In genomic region chr6:97069363-97069762, GRCh38 we compare ENCODE assay signal across 22 cellular contexts.
DNase-seq lines count a peak whose midpoint lies in the region; ATAC-seq, FAIRE-seq and TF ChIP-seq lines count a peak whose summit lies in the region.
"Had no signal": no experiment of that assay in that cellular context is flagged by ENCODE, and none has a peak within 500 bp of the region (broad histone marks: within the 10 kb centered on the region; RNA-seq: fewer than 3 reads in every experiment).

No MANE protein-coding gene starts in this region.

- DNase-seq in stimulated activated naive CD8-positive, alpha-beta T cell treated with anti-CD3 and anti-CD28 coated beads, Interleukin-15, Interleukin-2, amounts not matched to agents 100 U/mL and 50 U/mL, for 24 hours, result no peak
- DNase-seq in GM12892 (ENCODE audit: insufficient read length) (no peak), NCI-H1436 (lab: John Stamatoyannopoulos, UW) (no peak), GM19238 (ENCODE audit: insufficient read length, low spot score) (no peak)
- DNase-seq in activated naive CD8-positive, alpha-beta T cell treated with anti-CD3 and anti-CD28 coated beads, Interleukin-2, amount 50 U/mL, for 24 hours, result no peak
- DNase-seq: CD4-positive, alpha-beta memory T cell; DMS153; DMS79 treated with DMSO at 0.1 percent for 48 hours; GF-D8; GOT3; H7; HFFc6; IMR-90 had no signal

- no peaks in the 10 kb centered on the region for H3K36me3 Mint-ChIP-seq in stimulated activated naive CD8-positive, alpha-beta T cell treated with anti-CD3 and anti-CD28 coated beads, Interleukin-15, Interleukin-2, amounts not matched to agents 100 ng/mL and 50 ng/mL, for 24 hours (ENCODE audit: low read depth)
- no peaks in the 10 kb centered on the region for H3K36me3 Mint-ChIP-seq in activated naive CD8-positive, alpha-beta T cell treated with anti-CD3 and anti-CD28 coated beads, Interleukin-2, amount 50 U/mL, for 24 hours (ENCODE audit: low read depth)
- H3K36me3 Mint-ChIP-seq: CD14-positive monocyte; CD4-positive, alpha-beta memory T cell had no signal

- H3K27ac Mint-ChIP-seq in stimulated activated naive CD8-positive, alpha-beta T cell treated with anti-CD3 and anti-CD28 coated beads, Interleukin-15, Interleukin-2, amounts not matched to agents 100 ng/mL and 50 ng/mL, for 24 hours, result peak overlapping the region; percentile 8
- no peak overlapping the region for H3K27ac Mint-ChIP-seq in activated naive CD8-positive, alpha-beta T cell treated with anti-CD3 and anti-CD28 coated beads, Interleukin-2, amount 50 U/mL, for 24 hours
- H3K27ac Mint-ChIP-seq: CD14-positive monocyte, HFFc6 had no signal

- peak; percentile 21 for FAIRE-seq in GM12892 (lab: Jason Lieb, UNC)
- FAIRE-seq: A204.1, GM12878, GM18507, HTR-8/SVneo, K562 had no signal

- no peak for TF ChIP-seq POLR2A in GM12892 (IDR thresholded peaks at IDR 0.05; ENCODE audit: low read depth, low read length)

- no peak overlapping the region for H3K4me3 Mint-ChIP-seq in stimulated activated naive CD8-positive, alpha-beta T cell treated with anti-CD3 and anti-CD28 coated beads, Interleukin-15, Interleukin-2, amounts not matched to agents 100 ng/mL and 50 ng/mL, for 24 hours
- no peak overlapping the region for H3K4me3 Mint-ChIP-seq in activated naive CD8-positive, alpha-beta T cell treated with anti-CD3 and anti-CD28 coated beads, Interleukin-2, amount 50 U/mL, for 24 hours
- H3K4me3 Mint-ChIP-seq: CD14-positive monocyte, HFFc6 had no signal

- peaks cover 16% of the 10 kb centered on the region for H3K4me1 Mint-ChIP-seq in stimulated activated naive CD8-positive, alpha-beta T cell treated with anti-CD3 and anti-CD28 coated beads, Interleukin-15, Interleukin-2, amounts not matched to agents 100 ng/mL and 50 ng/mL, for 24 hours (ENCODE audit: low read depth)
- peaks cover 14% of the 10 kb centered on the region for H3K4me1 Mint-ChIP-seq in activated naive CD8-positive, alpha-beta T cell treated with anti-CD3 and anti-CD28 coated beads, Interleukin-2, amount 50 U/mL, for 24 hours
- H3K4me1 Mint-ChIP-seq: CD14-positive monocyte; CD4-positive, alpha-beta memory T cell had no signal

- no peaks in the 10 kb centered on the region for H3K9me3 Mint-ChIP-seq in stimulated activated naive CD8-positive, alpha-beta T cell treated with anti-CD3 and anti-CD28 coated beads, Interleukin-15, Interleukin-2, amounts not matched to agents 100 ng/mL and 50 ng/mL, for 24 hours
- H3K9me3 Mint-ChIP-seq in activated naive CD8-positive, alpha-beta T cell treated with anti-CD3 and anti-CD28 coated beads, Interleukin-2, amount 50 U/mL, for 24 hours, result no peaks in the 10 kb centered on the region
- H3K9me3 Mint-ChIP-seq: CD14-positive monocyte; CD4-positive, alpha-beta memory T cell; HFFc6 had no signal

- no peak for ATAC-seq in stimulated activated naive CD8-positive, alpha-beta T cell treated with anti-CD3 and anti-CD28 coated beads, Interleukin-15, Interleukin-2, amounts not matched to agents 100 U/mL and 50 U/mL, for 24 hours
- ATAC-seq in activated naive CD8-positive, alpha-beta T cell treated with anti-CD3 and anti-CD28 coated beads, Interleukin-2, amount 50 U/mL, for 24 hours, result peak; percentile 63
- ATAC-seq in GM19023 (IDR thresholded peaks at IDR 0.05; ENCODE audit: unreplicated experiment), result no peak
- ATAC-seq: GM12878, HCT116, K562 had no signal

- no peaks in the 10 kb centered on the region for H3K27me3 Mint-ChIP-seq in stimulated activated naive CD8-positive, alpha-beta T cell treated with anti-CD3 and anti-CD28 coated beads, Interleukin-15, Interleukin-2, amounts not matched to agents 100 ng/mL and 50 ng/mL, for 24 hours
- no peaks in the 10 kb centered on the region for H3K27me3 Mint-ChIP-seq in activated naive CD8-positive, alpha-beta T cell treated with anti-CD3 and anti-CD28 coated beads, Interleukin-2, amount 50 U/mL, for 24 hours
- H3K27me3 Mint-ChIP-seq: CD4-positive, alpha-beta memory T cell had no signal
